ENCODE assay signal across 29 cellular contexts in genomic region chr7:46720761-46721160, GRCh38.
"Had no signal": no experiment of that assay in that cellular context is flagged by ENCODE, and none has a peak within 500 bp of the region (broad histone marks: within the 10 kb centered on the region; RNA-seq: fewer than 3 reads in every experiment).

No MANE protein-coding gene starts in this region.

- H3K4me3 ChIP-seq: body of pancreas, esophagus muscularis mucosa, gastrocnemius medialis had no signal

- DNase-seq: activated B cell treated with CpG ODN at 0.5 μM for 24 hours; activated CD4-positive, alpha-beta T cell treated with anti-CD3 and anti-CD28 coated beads for 48 hours; activated CD4-positive, alpha-beta T cell treated with anti-CD3 and anti-CD28 coated beads, Interleukin-2, amount 50 U/mL, for 1 hour; activated CD4-positive, alpha-beta T cell treated with anti-CD3 and anti-CD28 coated beads, Interleukin-2, amount 50 U/mL, for 48 hours; activated CD8-positive, alpha-beta memory T cell treated with anti-CD3 and anti-CD28 coated beads for 24 hours; activated CD8-positive, alpha-beta T cell treated with anti-CD3 and anti-CD28 coated beads for 36 hours; activated effector memory CD4-positive, alpha-beta T cell treated with Interleukin-2 at 50 U/mL for 16 hours; activated gamma-delta T cell treated with Interleukin-2 at 50 U/mL for 16 hours; activated naive CD4-positive, alpha-beta T cell treated with anti-CD3 and anti-CD28 coated beads, Interleukin-2, amount 50 U/mL, for 16 hours; activated naive CD4-positive, alpha-beta T cell treated with Interleukin-2 at 50 U/mL for 16 hours; activated T-cell treated with anti-CD3 and anti-CD28 coated beads, Interleukin-2, amount 50 U/mL, for 4 hours; amniotic stem cell; anterior cingulate cortex; body of pancreas; caudate nucleus; cortex of kidney; dermis blood vessel endothelial cell; effector CD4-positive, alpha-beta T cell; effector memory CD8-positive, alpha-beta T cell; erythroblast; foreskin keratinocyte; gastrocnemius medialis; head of caudate nucleus; T-cell; T1000; WERI-Rb-1 had no signal

- H3K27me3 ChIP-seq: body of pancreas, esophagus muscularis mucosa, foreskin keratinocyte, gastrocnemius medialis had no signal

- ATAC-seq: activated CD4-positive, CD25-positive, alpha-beta regulatory T cell treated with anti-CD3 and anti-CD28 coated beads, Interleukin-2, amount 50 U/mL, for 24 hours; activated CD8-positive, alpha-beta T cell treated with anti-CD3 and anti-CD28 coated beads for 36 hours; activated T-cell treated with anti-CD3 and anti-CD28 coated beads, Interleukin-2, amount 50 U/mL, for 4 hours; activated T-helper 17 cell treated with anti-CD3 and anti-CD28 coated beads, Interleukin-2, amount 50 U/mL, for 72 hours; body of pancreas; effector memory CD8-positive, alpha-beta T cell; foreskin keratinocyte; gastrocnemius medialis; T-cell had no signal

- H3K27ac ChIP-seq: body of pancreas, foreskin keratinocyte, gastrocnemius medialis, WERI-Rb-1 had no signal

- H3K9me3 ChIP-seq: body of pancreas, gastrocnemius medialis had no signal

- H3K36me3 ChIP-seq: esophagus muscularis mucosa, gastrocnemius medialis, WERI-Rb-1 had no signal

- H3K4me1 ChIP-seq: foreskin keratinocyte, gastrocnemius medialis had no signal
